ENCODE assay signal across 8 cellular contexts in genomic region chr15:64426845-64427465, GRCh38. TPM values are rescaled to one million over a fixed set of nuclear protein-coding genes. Genes with fewer than 3 reads are reported as not detected.
A peak's percentile ranks its signal among the peaks of the same experiment; 100 is the strongest.
DNase-seq lines count a peak whose midpoint lies in the region; ATAC-seq, FAIRE-seq and TF ChIP-seq lines count a peak whose summit lies in the region.

No MANE protein-coding gene starts in this region.

- peak; percentile 38; the same call in 1 of the 2 replicates for ATAC-seq in WTC11
- no peak for ATAC-seq in HG02588 (IDR thresholded peaks at IDR 0.05; ENCODE audit: unreplicated experiment)
- ATAC-seq in GM18870 (IDR thresholded peaks at IDR 0.05; ENCODE audit: unreplicated experiment) = no peak

- CTCF ChIA-PET in CD4-positive, alpha-beta memory T cell (lab: Charles Lee; ENCODE audit: partially characterized antibody) = interaction anchor here (0.6 to 5.6 kb wide), 13 partner anchors 15 to 303 kb away, joined by 3 to 105 read pairs (median 8); partner anchors contain the start of gene ZNF609
- CTCF ChIA-PET in HEK293T (lab: Yijun Ruan, JAX) = no interaction called here
- CTCF ChIA-PET in WTC11 (lab: Charles Lee) = interaction anchor here (0.5 to 2.3 kb wide), 3 partner anchors 223 to 263 kb away, joined by 4 to 11 read pairs (median 5); no protein-coding TSS in a partner anchor

- intact Hi-C loops in CD4-positive, alpha-beta memory T cell (cut with micrococcal nuclease) = loop anchor here (1.0 to 2.0 kb wide), 2 partner anchors 224 to 254 kb away; no protein-coding TSS in a partner anchor
- intact Hi-C loops in posterior vena cava (cut with DNase I) = no loop called here

- TF ChIP-seq CTCF in WTC11 (IDR thresholded peaks at IDR 0.05) (no peak), kidney epithelial cell (IDR thresholded peaks at IDR 0.05; ENCODE audit: insufficient read depth, low read length, poor library complexity, severe bottlenecking) (peak; percentile 19)

- peaks cover 22% of the 10 kb centered on the region for H3K36me3 ChIP-seq in CD4-positive, alpha-beta memory T cell (ENCODE audit: insufficient read depth, low read length)
- H3K36me3 ChIP-seq in kidney epithelial cell (ENCODE audit: control insufficient read depth, insufficient read depth, low read length) = no peaks in the 10 kb centered on the region

- POLR2A ChIA-PET in CD4-positive, alpha-beta memory T cell (lab: Charles Lee; ENCODE audit: partially characterized antibody) = interaction anchor here (0.6 to 2.4 kb wide), 7 partner anchors 35 to 1262 kb away, joined by 3 to 7 read pairs (median 3); no protein-coding TSS in a partner anchor
- POLR2A ChIA-PET in HEK293T (lab: Yijun Ruan, JAX) (no interaction called here), WTC11 (lab: Charles Lee) (no interaction called here)

- H3K27ac ChIP-seq in CD4-positive, alpha-beta memory T cell (ENCODE audit: low read depth, low read length) = no peak overlapping the region

- peaks cover 47% of the 10 kb centered on the region for H3K4me1 ChIP-seq in CD4-positive, alpha-beta memory T cell (ENCODE audit: insufficient read depth, low read length)

- H3K4me3 ChIP-seq in CD4-positive, alpha-beta memory T cell (ENCODE audit: low read length in 2 of 2) = no peak overlapping the region
- no peak overlapping the region for H3K4me3 ChIP-seq in kidney epithelial cell (ENCODE audit: low read depth, low read length)

- no peaks in the 10 kb centered on the region for H3K9me3 ChIP-seq in CD4-positive, alpha-beta memory T cell (ENCODE audit: control insufficient read depth in 1 of 2, low read length in 2 of 2)

- H3K36me3 Mint-ChIP-seq in CD4-positive, alpha-beta memory T cell = peaks cover 27 to 41% of the 10 kb centered on the region in 2 donors
- peaks cover 13% of the 10 kb centered on the region; the same call in 1 of the 2 replicates for H3K36me3 Mint-ChIP-seq in WTC11

- H3K4me3 Mint-ChIP-seq in CD4-positive, alpha-beta memory T cell = peak overlapping the region in 4 of 8 donors; percentile 34 to 61 (median 48)
- no peak overlapping the region for H3K4me3 Mint-ChIP-seq in WTC11

- no peaks in the 10 kb centered on the region for H3K27me3 ChIP-seq in CD4-positive, alpha-beta memory T cell (ENCODE audit: insufficient read depth, low read length)
- H3K27me3 ChIP-seq in kidney epithelial cell (ENCODE audit: control insufficient read depth, insufficient read depth, low read length) = no peaks in the 10 kb centered on the region

- peak overlapping the region in 6 of 7 donors; percentile 58 to 90 (median 86) for H3K27ac Mint-ChIP-seq in CD4-positive, alpha-beta memory T cell
- H3K27ac Mint-ChIP-seq in WTC11 = no peak overlapping the region

- peak in 1 of 5 donors; percentile 22 for DNase-seq in CD4-positive, alpha-beta memory T cell
- DNase-seq in HEK293T (ENCODE audit: extremely low spot score) (no peak), WTC11 (ENCODE audit: low spot score) (no peak), kidney epithelial cell (ENCODE audit: low read depth) (no peak), urothelium cell line (ENCODE audit: low spot score) (no peak), posterior vena cava (ENCODE audit: low spot score) (no peak)

- H3K27me3 Mint-ChIP-seq in CD4-positive, alpha-beta memory T cell = no peaks in the 10 kb centered on the region
- H3K27me3 Mint-ChIP-seq in WTC11 (ENCODE audit: low read depth) = peaks cover 50% of the 10 kb centered on the region

- peaks cover 29 to 44% (median 40%) of the 10 kb centered on the region in 4 donors for H3K4me1 Mint-ChIP-seq in CD4-positive, alpha-beta memory T cell
- H3K4me1 Mint-ChIP-seq in WTC11 = peaks cover 20% of the 10 kb centered on the region

- FAIRE-seq in urothelium cell line (lab: Jason Lieb, UNC) = no peak

- no peaks in the 10 kb centered on the region for H3K9me3 Mint-ChIP-seq in CD4-positive, alpha-beta memory T cell
- H3K9me3 Mint-ChIP-seq in WTC11 = no peaks in the 10 kb centered on the region

TF ChIP-seq in HEK293T, 16 proteins besides CTCF, POLR2A, EP300 and RAD21:
- TF ChIP-seq L3MBTL2 (conservative IDR thresholded peaks at IDR 0.05) (no peak), ZNF384 (IDR thresholded peaks at IDR 0.05) (peak; percentile 69), SUZ12 (IDR thresholded peaks at IDR 0.05) (no peak), ARNT (IDR thresholded peaks at IDR 0.05) (no peak), SP1 (IDR thresholded peaks at IDR 0.05) (no peak)

TF ChIP-seq in WTC11, 78 proteins besides CTCF, POLR2A, EP300 and RAD21 (continues in another document):
- TF ChIP-seq FOXP1 (CRISPR knock-in tag; IDR thresholded peaks at IDR 0.05; ENCODE audit: borderline replicate concordance) = no peak
- no peak for TF ChIP-seq CDX4 (CRISPR knock-in tag; IDR thresholded peaks at IDR 0.05; ENCODE audit: borderline replicate concordance)
- no peak for TF ChIP-seq ZNF232 (CRISPR knock-in tag; IDR thresholded peaks at IDR 0.05)
- TF ChIP-seq USF1 (CRISPR knock-in tag; IDR thresholded peaks at IDR 0.05) = no peak
- TF ChIP-seq E2F4 (CRISPR knock-in tag; IDR thresholded peaks at IDR 0.05; ENCODE audit: borderline replicate concordance, low read depth) = no peak
- no peak for TF ChIP-seq E2F1 (CRISPR knock-in tag; IDR thresholded peaks at IDR 0.05)
- no peak for TF ChIP-seq CREM (CRISPR knock-in tag; IDR thresholded peaks at IDR 0.05)
- TF ChIP-seq AR (CRISPR knock-in tag; IDR thresholded peaks at IDR 0.05) = no peak
- TF ChIP-seq ZNF396 (CRISPR knock-in tag; IDR thresholded peaks at IDR 0.05; ENCODE audit: borderline replicate concordance) = no peak

RNA-seq across cellular contexts. Expression of gene ZNF609, which starts 33.4 kb away (rescaled TPM):
- 10 to 100 TPM; 53.7 to 56.9 TPM for total RNA-seq in CD4-positive, alpha-beta memory T cell
- 10 to 100 TPM in 1 of 2 donors, 1 to 10 TPM in 1; 1.4 to 16.5 TPM for polyA plus RNA-seq in CD4-positive, alpha-beta memory T cell
- total RNA-seq in WTC11 (2021) (45.9 to 47.4 TPM (median 46.3 TPM) in 3 replicates), kidney epithelial cell (18.4 and 19.0 TPM in 2 replicates), posterior vena cava (10 to 100 TPM; 28.1 to 32.8 TPM)

RNA-seq across cellular contexts. Expression of gene TRIP4, which starts 39.3 kb away (rescaled TPM):
- 10 to 100 TPM; 28.2 to 29.4 TPM for total RNA-seq in CD4-positive, alpha-beta memory T cell
- 10 to 100 TPM; 29.5 to 37.1 TPM for polyA plus RNA-seq in CD4-positive, alpha-beta memory T cell
- total RNA-seq in WTC11 (2021) (12.9 to 15.7 TPM (median 15.4 TPM) in 3 replicates), kidney epithelial cell (12.3 and 15.0 TPM in 2 replicates), posterior vena cava (10 to 100 TPM; 20.7 to 26.2 TPM)

RNA-seq across cellular contexts. Expression of gene PCLAF, which starts 45.7 kb away (rescaled TPM):
- total RNA-seq in CD4-positive, alpha-beta memory T cell = 1 to 10 TPM in 1 of 2 experiments, under 1 TPM in 1; 0.39 to 1.5 TPM
- polyA plus RNA-seq in CD4-positive, alpha-beta memory T cell = under 1 TPM in 1 of 2 donors, not detected in 1; 0.89 TPM
- total RNA-seq in WTC11 (2021) (27.2 to 41.6 TPM (median 41.5 TPM) in 3 replicates), kidney epithelial cell (2.6 and 8.4 TPM in 2 replicates), posterior vena cava (under 1 TPM; 0.52 to 0.88 TPM)
